In genomic region chr6:44020664-44021425, GRCh38 we compare ENCODE assay signal across 22 cellular contexts.
DNase-seq lines count a peak whose midpoint lies in the region; ATAC-seq and TF ChIP-seq lines count a peak whose summit lies in the region.
"Had no signal": no experiment of that assay in that cellular context is flagged by ENCODE, and none has a peak within 500 bp of the region (broad histone marks: within the 10 kb centered on the region; RNA-seq: fewer than 3 reads in every experiment).

No MANE protein-coding gene starts in this region.

- H3K4me3 Mint-ChIP-seq in activated naive CD4-positive, alpha-beta T cell treated with anti-CD3 and anti-CD28 coated beads, Interleukin-2, amount 10 ng/mL, durations not matched to agents 7 days and 5 days = no peak overlapping the region
- H3K4me3 Mint-ChIP-seq in endodermal cell = no peak overlapping the region
- no peak overlapping the region for H3K4me3 Mint-ChIP-seq in neural progenitor cell
- H3K4me3 Mint-ChIP-seq in CD14-positive monocyte = peak overlapping the region in 1 of 2 donors; percentile 8
- H3K4me3 Mint-ChIP-seq: CD8-positive, alpha-beta T cell had no signal

- no peak overlapping the region for H3K9ac ChIP-seq in endodermal cell (ENCODE audit: extremely low read depth, low read length, poor library complexity, severe bottlenecking)
- no peak overlapping the region for H3K9ac ChIP-seq in neural progenitor cell

- H3K27me3 ChIP-seq in endodermal cell (ENCODE audit: control insufficient read depth, insufficient read depth, low read length, poor library complexity, severe bottlenecking) (no peaks in the 10 kb centered on the region), neural progenitor cell (no peaks in the 10 kb centered on the region), uterus (no peaks in the 10 kb centered on the region)
- H3K27me3 ChIP-seq: BE2C had no signal

- peak overlapping the region; percentile 88 for H2AFZ ChIP-seq in neural progenitor cell (replicated peaks)

- no peak overlapping the region for H3K27ac ChIP-seq in endodermal cell (ENCODE audit: low read depth, low read length)
- H3K27ac ChIP-seq in neural progenitor cell = no peak overlapping the region
- peak overlapping the region; percentile 87 to 89 for H3K27ac ChIP-seq in uterus

- TF ChIP-seq CTCF in endodermal cell (conservative IDR thresholded peaks at IDR 0.05) (no peak), neural progenitor cell (IDR thresholded peaks at IDR 0.05) (no peak), uterus (IDR thresholded peaks at IDR 0.05) (no peak), CD14-positive monocyte (IDR thresholded peaks at IDR 0.05) (no peak)

- peaks cover 40% of the 10 kb centered on the region for H3K27me3 Mint-ChIP-seq in activated naive CD4-positive, alpha-beta T cell treated with anti-CD3 and anti-CD28 coated beads, Interleukin-2, amount 10 ng/mL, durations not matched to agents 7 days and 5 days
- peaks cover 3% of the 10 kb centered on the region for H3K27me3 Mint-ChIP-seq in endodermal cell (ENCODE audit: insufficient read depth)
- H3K27me3 Mint-ChIP-seq in neural progenitor cell (ENCODE audit: insufficient read depth, low read depth) = peaks cover 26% of the 10 kb centered on the region
- H3K27me3 Mint-ChIP-seq in CD14-positive monocyte (ENCODE audit: low read depth in 3 of 3) = peaks cover 6 to 14% (median 11%) of the 10 kb centered on the region in 3 donors

- H3K27ac Mint-ChIP-seq in activated naive CD4-positive, alpha-beta T cell treated with anti-CD3 and anti-CD28 coated beads, Interleukin-2, amount 10 ng/mL, durations not matched to agents 7 days and 5 days = no peak overlapping the region
- no peak overlapping the region for H3K27ac Mint-ChIP-seq in endodermal cell
- peak overlapping the region; percentile 84 for H3K27ac Mint-ChIP-seq in neural progenitor cell
- peak overlapping the region in 3 of 7 donors; percentile 12 to 49 (median 23) for H3K27ac Mint-ChIP-seq in CD14-positive monocyte
- H3K27ac Mint-ChIP-seq: CD8-positive, alpha-beta T cell had no signal

- H3K9me3 ChIP-seq in endodermal cell (ENCODE audit: control insufficient read depth, low read length) (peaks cover 11% of the 10 kb centered on the region), neural progenitor cell (ENCODE audit: low read depth) (no peaks in the 10 kb centered on the region), uterus (no peaks in the 10 kb centered on the region)

- no peaks in the 10 kb centered on the region for H3F3A ChIP-seq in neural progenitor cell (ENCODE audit: low read depth)

- ATAC-seq in HG03280 (IDR thresholded peaks at IDR 0.05; ENCODE audit: unreplicated experiment) = no peak
- ATAC-seq: CD8-positive, alpha-beta T cell; HCT116 had no signal

- H3K4me1 ChIP-seq in endodermal cell (ENCODE audit: control insufficient read depth, insufficient read depth, low read length) (peaks cover 9% of the 10 kb centered on the region), neural progenitor cell (peaks cover 21% of the 10 kb centered on the region), uterus (peaks cover 0 to 5% of the 10 kb centered on the region in 2 donors)

- no peak overlapping the region for H3K4me3 ChIP-seq in endodermal cell (ENCODE audit: low read length)
- H3K4me3 ChIP-seq in neural progenitor cell = no peak overlapping the region
- no peak overlapping the region for H3K4me3 ChIP-seq in uterus

- H3K4me2 ChIP-seq in neural progenitor cell = peak overlapping the region; percentile 29

- CTCF ChIA-PET in activated naive CD4-positive, alpha-beta T cell treated with anti-CD3 and anti-CD28 coated beads, Interleukin-2, amount 10 ng/mL, durations not matched to agents 7 days and 5 days (lab: Charles Lee) = no interaction called here

- H3K36me3 ChIP-seq in endodermal cell (ENCODE audit: control insufficient read depth, insufficient read depth, low read length) (no peaks in the 10 kb centered on the region), neural progenitor cell (no peaks in the 10 kb centered on the region), uterus (no peaks in the 10 kb centered on the region)
- H3K36me3 ChIP-seq: BE2C had no signal

- intact Hi-C loops in uterus (cut with DNase I; ENCODE audit: low total_unique reads) = no loop called here
- intact Hi-C loops in CD14-positive monocyte (cut with micrococcal nuclease) = no loop called here

- no peak for TF ChIP-seq POLR2A in uterus (IDR thresholded peaks at IDR 0.05)

- no peaks in the 10 kb centered on the region for H3K4me1 Mint-ChIP-seq in activated naive CD4-positive, alpha-beta T cell treated with anti-CD3 and anti-CD28 coated beads, Interleukin-2, amount 10 ng/mL, durations not matched to agents 7 days and 5 days
- peaks cover 22% of the 10 kb centered on the region for H3K4me1 Mint-ChIP-seq in endodermal cell
- peaks cover 29% of the 10 kb centered on the region for H3K4me1 Mint-ChIP-seq in neural progenitor cell
- H3K4me1 Mint-ChIP-seq in CD14-positive monocyte = peaks cover 16% of the 10 kb centered on the region

- H3K79me2 ChIP-seq in neural progenitor cell (ENCODE audit: low read depth) = no peaks in the 10 kb centered on the region

- 84 to 90% methylated on average over 9 to 12 of the region's 12 CpGs for WGBS in endodermal cell (ENCODE audit: insufficient coverage in 1 of 2, insufficient read length in 1 of 2), 2 experiments

- H3K9me3 Mint-ChIP-seq in activated naive CD4-positive, alpha-beta T cell treated with anti-CD3 and anti-CD28 coated beads, Interleukin-2, amount 10 ng/mL, durations not matched to agents 7 days and 5 days = no peaks in the 10 kb centered on the region
- H3K9me3 Mint-ChIP-seq in endodermal cell (peaks cover 6% of the 10 kb centered on the region), neural progenitor cell (peaks cover 9% of the 10 kb centered on the region), CD14-positive monocyte (peaks cover 0 to 13% (median 10%) of the 10 kb centered on the region in 7 donors)
- H3K9me3 Mint-ChIP-seq: CD8-positive, alpha-beta T cell had no signal

- no peaks in the 10 kb centered on the region for H4K20me1 ChIP-seq in neural progenitor cell (ENCODE audit: low read depth)

- DNase-seq in activated naive CD4-positive, alpha-beta T cell treated with anti-CD3 and anti-CD28 coated beads, Interleukin-2, amount 10 ng/mL, durations not matched to agents 7 days and 5 days = peak; percentile 6
- DNase-seq in activated naive CD4-positive, alpha-beta T cell treated with anti-CD3 and anti-CD28 coated beads, Interleukin-2, amount 50 U/mL, for 16 hours = no peak
- DNase-seq in endodermal cell = peak; percentile 38
- no peak for DNase-seq in neural progenitor cell (ENCODE audit: low spot score)
- peak in 1 of 2 donors; percentile 12 for DNase-seq in uterus
- no peak for DNase-seq in CD14-positive monocyte (ENCODE audit: low spot score)
- no peak for DNase-seq in stimulated activated CD4-positive, alpha-beta T cell treated with anti-CD3 and anti-CD28 coated beads, Interleukin-4, amount 100 ng/mL, for 24 hours
- DNase-seq: BE2C; Calu3; CD8-positive, alpha-beta T cell; GF-D8; GOT3; KBM-7; MV-4-11; NCI-H1694 treated with DMSO at 0.1 percent for 48 hours; NCI-H2107; NCI-H510A treated with DMSO at 0.1 percent for 48 hours; NCI-H774; OCI-M1; SIG-M5 had no signal

- H3K36me3 Mint-ChIP-seq in activated naive CD4-positive, alpha-beta T cell treated with anti-CD3 and anti-CD28 coated beads, Interleukin-2, amount 10 ng/mL, durations not matched to agents 7 days and 5 days = no peaks in the 10 kb centered on the region
- H3K36me3 Mint-ChIP-seq in endodermal cell (ENCODE audit: low read depth) = no peaks in the 10 kb centered on the region
- H3K36me3 Mint-ChIP-seq in neural progenitor cell = no peaks in the 10 kb centered on the region
- H3K36me3 Mint-ChIP-seq in CD14-positive monocyte = peaks cover 0 to 6% of the 10 kb centered on the region in 2 donors
- H3K36me3 Mint-ChIP-seq: CD8-positive, alpha-beta T cell had no signal

Comparison
In these comparisons a context has a peak if more than half of its experiments do, and no peak if none do; other contexts are left out.
1. DNase-seq: peak in activated naive CD4-positive, alpha-beta T cell treated with anti-CD3 and anti-CD28 coated beads, Interleukin-2, amount 10 ng/mL, durations not matched to agents 7 days and 5 days (single experiment) and endodermal cell (single experiment); none in activated naive CD4-positive, alpha-beta T cell treated with anti-CD3 and anti-CD28 coated beads, Interleukin-2, amount 50 U/mL, for 16 hours (single experiment), neural progenitor cell (single experiment), CD14-positive monocyte (single experiment) and stimulated activated CD4-positive, alpha-beta T cell treated with anti-CD3 and anti-CD28 coated beads, Interleukin-4, amount 100 ng/mL, for 24 hours (single experiment).
2. H3K27ac ChIP-seq: peak in uterus (2 of 2); none in endodermal cell (single experiment) and neural progenitor cell (single experiment).